ENCODE assay signal across 1 cellular context in the genomic region with DNA sequence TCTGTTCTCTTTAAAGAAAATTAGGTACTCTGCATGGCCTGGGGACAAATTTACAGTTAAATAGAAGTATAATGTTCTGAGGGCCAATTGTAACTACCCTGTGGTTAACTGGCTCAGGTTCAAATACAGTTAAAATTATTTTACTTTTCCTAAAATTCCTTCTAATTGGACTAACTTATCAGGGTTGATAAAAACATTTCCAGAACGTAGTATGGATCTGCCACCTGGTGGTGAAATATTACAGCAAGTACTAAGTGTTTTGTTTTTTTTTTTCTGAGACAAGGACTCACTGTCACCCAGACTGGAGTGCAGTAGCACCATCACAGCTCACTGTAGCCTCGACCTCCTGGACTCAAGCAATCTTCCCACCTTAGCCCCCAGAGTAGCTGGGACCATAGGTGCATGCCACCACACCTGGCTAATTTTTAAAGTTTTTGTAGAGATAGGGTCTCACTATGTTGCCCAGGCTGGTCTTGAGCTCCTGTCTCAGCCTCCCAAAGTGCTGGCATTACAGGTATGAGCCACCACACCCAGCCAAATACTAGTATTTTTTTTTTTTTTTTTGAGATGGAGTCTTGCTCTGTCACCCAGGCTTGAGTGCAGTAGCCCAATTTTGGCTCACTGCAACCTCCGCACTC.
TF ChIP-seq lines count a peak whose summit lies in the region.

No MANE protein-coding gene starts in this region.

TF ChIP-seq in SK-N-SH, 30 proteins besides CTCF, POLR2A, EP300 and RAD21 (continued from another document):
- TF ChIP-seq, protein P1, sequence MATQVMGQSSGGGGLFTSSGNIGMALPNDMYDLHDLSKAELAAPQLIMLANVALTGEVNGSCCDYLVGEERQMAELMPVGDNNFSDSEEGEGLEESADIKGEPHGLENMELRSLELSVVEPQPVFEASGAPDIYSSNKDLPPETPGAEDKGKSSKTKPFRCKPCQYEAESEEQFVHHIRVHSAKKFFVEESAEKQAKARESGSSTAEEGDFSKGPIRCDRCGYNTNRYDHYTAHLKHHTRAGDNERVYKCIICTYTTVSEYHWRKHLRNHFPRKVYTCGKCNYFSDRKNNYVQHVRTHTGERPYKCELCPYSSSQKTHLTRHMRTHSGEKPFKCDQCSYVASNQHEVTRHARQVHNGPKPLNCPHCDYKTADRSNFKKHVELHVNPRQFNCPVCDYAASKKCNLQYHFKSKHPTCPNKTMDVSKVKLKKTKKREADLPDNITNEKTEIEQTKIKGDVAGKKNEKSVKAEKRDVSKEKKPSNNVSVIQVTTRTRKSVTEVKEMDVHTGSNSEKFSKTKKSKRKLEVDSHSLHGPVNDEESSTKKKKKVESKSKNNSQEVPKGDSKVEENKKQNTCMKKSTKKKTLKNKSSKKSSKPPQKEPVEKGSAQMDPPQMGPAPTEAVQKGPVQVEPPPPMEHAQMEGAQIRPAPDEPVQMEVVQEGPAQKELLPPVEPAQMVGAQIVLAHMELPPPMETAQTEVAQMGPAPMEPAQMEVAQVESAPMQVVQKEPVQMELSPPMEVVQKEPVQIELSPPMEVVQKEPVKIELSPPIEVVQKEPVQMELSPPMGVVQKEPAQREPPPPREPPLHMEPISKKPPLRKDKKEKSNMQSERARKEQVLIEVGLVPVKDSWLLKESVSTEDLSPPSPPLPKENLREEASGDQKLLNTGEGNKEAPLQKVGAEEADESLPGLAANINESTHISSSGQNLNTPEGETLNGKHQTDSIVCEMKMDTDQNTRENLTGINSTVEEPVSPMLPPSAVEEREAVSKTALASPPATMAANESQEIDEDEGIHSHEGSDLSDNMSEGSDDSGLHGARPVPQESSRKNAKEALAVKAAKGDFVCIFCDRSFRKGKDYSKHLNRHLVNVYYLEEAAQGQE (IDR thresholded peaks at IDR 0.05; ENCODE audit: low read depth, low read length): no peak
